In genomic region chr2:21069746-21070145, GRCh38 we compare ENCODE assay signal across 1 cellular context.
TF ChIP-seq lines count a peak whose summit lies in the region.

No MANE protein-coding gene starts in this region.

TF ChIP-seq in SK-N-SH, 30 proteins besides CTCF, POLR2A, EP300 and RAD21 (continued from another document):
- TF ChIP-seq USF2 (IDR thresholded peaks at IDR 0.05; ENCODE audit: borderline replicate concordance, low read depth, low read length) (no peak), NRF1 (IDR thresholded peaks at IDR 0.05; ENCODE audit: low read depth, low read length) (no peak), MAX (IDR thresholded peaks at IDR 0.05; ENCODE audit: low read depth) (no peak)
